ENCODE assay signal across 9 cellular contexts in genomic region chr17:66691644-66692500, GRCh38.
DNase-seq lines count a peak whose midpoint lies in the region; ATAC-seq and TF ChIP-seq lines count a peak whose summit lies in the region.
"Had no signal": no experiment of that assay in that cellular context is flagged by ENCODE, and none has a peak within 500 bp of the region (broad histone marks: within the 10 kb centered on the region; RNA-seq: fewer than 3 reads in every experiment).

No MANE protein-coding gene starts in this region.

- H3K27ac Mint-ChIP-seq in GM23338 = peak overlapping the region; percentile 18
- H3K27ac Mint-ChIP-seq in activated T-helper 1 cell treated with anti-CD3 and anti-CD28 coated beads, Interleukin-12 subunit alpha, Interleukin-12 subunit beta, Interleukin-2, Interleukin-4 antibody, amounts not matched to agents 30 ng/mL and 10 ng/mL and 1 ng/mL, durations not matched to agents 14 hours and 24 hours and 36 hours = peak overlapping the region; percentile 89

- H3K27ac ChIP-seq in 22Rv1 (peak overlapping the region; percentile 66), GM23338 (ENCODE audit: low read depth) (0 out of 2 replicates have a peak overlapping the region, but pooled peaks have one; percentile 19)

- H3K4me3 ChIP-seq in GM23338 = no peak overlapping the region

- H3F3A ChIP-seq in GM23338 (replicated peaks; ENCODE audit: low read depth) = no peaks in the 10 kb centered on the region

- TF ChIP-seq CTCF in 22Rv1 (IDR thresholded peaks at IDR 0.05) (no peak), GM23338 (conservative IDR thresholded peaks at IDR 0.05; ENCODE audit: low read depth in 2 of 2) (no peak)

- no peak overlapping the region for H3K4me3 Mint-ChIP-seq in GM23338
- H3K4me3 Mint-ChIP-seq in activated T-helper 1 cell treated with anti-CD3 and anti-CD28 coated beads, Interleukin-12 subunit alpha, Interleukin-12 subunit beta, Interleukin-2, Interleukin-4 antibody, amounts not matched to agents 30 ng/mL and 10 ng/mL and 1 ng/mL, durations not matched to agents 14 hours and 24 hours and 36 hours = peak overlapping the region; percentile 63

- no peak overlapping the region for H2AFZ ChIP-seq in GM23338

- peak overlapping the region; percentile 55; the same call in 1 of the 2 replicates for H3K4me2 ChIP-seq in GM23338

- no peaks in the 10 kb centered on the region for H4K20me1 ChIP-seq in GM23338 (replicated peaks; ENCODE audit: insufficient read depth)

- ATAC-seq in GM23338 (peak; percentile 34; the same call in 2 of the 3 replicates), left colon (peak; percentile 69), GM18870 (IDR thresholded peaks at IDR 0.05; ENCODE audit: unreplicated experiment) (no peak), HG02970 (IDR thresholded peaks at IDR 0.05; ENCODE audit: low FRiP score, unreplicated experiment) (no peak)

- H3K79me2 ChIP-seq in GM23338 (replicated peaks; ENCODE audit: insufficient read depth) = no peaks in the 10 kb centered on the region

- H3K36me3 ChIP-seq in GM23338 (ENCODE audit: insufficient read depth) = no peaks in the 10 kb centered on the region

- 0 out of 3 replicates have a peak, but pooled peaks cover under 1% of the 10 kb centered on the region for H3K36me3 Mint-ChIP-seq in GM23338 (ENCODE audit: low read depth)
- H3K36me3 Mint-ChIP-seq in activated T-helper 1 cell treated with anti-CD3 and anti-CD28 coated beads, Interleukin-12 subunit alpha, Interleukin-12 subunit beta, Interleukin-2, Interleukin-4 antibody, amounts not matched to agents 30 ng/mL and 10 ng/mL and 1 ng/mL, durations not matched to agents 14 hours and 24 hours and 36 hours (ENCODE audit: low read depth) = peaks cover 77% of the 10 kb centered on the region

- no peaks in the 10 kb centered on the region for H3K9me3 Mint-ChIP-seq in GM23338
- H3K9me3 Mint-ChIP-seq in activated T-helper 1 cell treated with anti-CD3 and anti-CD28 coated beads, Interleukin-12 subunit alpha, Interleukin-12 subunit beta, Interleukin-2, Interleukin-4 antibody, amounts not matched to agents 30 ng/mL and 10 ng/mL and 1 ng/mL, durations not matched to agents 14 hours and 24 hours and 36 hours = peaks cover 2% of the 10 kb centered on the region

- no peaks in the 10 kb centered on the region for H3K27me3 ChIP-seq in GM23338 (ENCODE audit: insufficient read depth)

- DNase-seq in GM23338 (ENCODE audit: low spot score) (no peak), left colon (peak in 1 of 2 donors; percentile 42), NCI-H1694 treated with DMSO at 0.1 percent for 48 hours (lab: John Stamatoyannopoulos, UW) (no peak)
- no peak for DNase-seq in activated T-helper 1 cell treated with anti-CD3 and anti-CD28 coated beads, Interleukin-12 subunit alpha, Interleukin-12 subunit beta, Interleukin-2, Interleukin-4 antibody, amounts not matched to agents 30 ng/mL and 10 ng/mL and 1 ng/mL, durations not matched to agents 14 hours and 24 hours and 36 hours (ENCODE audit: low spot score)
- no peak for DNase-seq in activated CD4-positive, alpha-beta T cell treated with anti-CD3 and anti-CD28 coated beads for 48 hours
- DNase-seq: GF-D8 had no signal

- intact Hi-C loops in activated T-helper 1 cell treated with anti-CD3 and anti-CD28 coated beads, Interleukin-12 subunit alpha, Interleukin-12 subunit beta, Interleukin-2, Interleukin-4 antibody, amounts not matched to agents 30 ng/mL and 10 ng/mL and 1 ng/mL, durations not matched to agents 14 hours and 24 hours and 36 hours (cut with micrococcal nuclease) = no loop called here
- intact Hi-C loops in left colon (cut with DNase I, micrococcal nuclease) = no loop called here

- H3K4me1 Mint-ChIP-seq in GM23338 = peaks cover 18% of the 10 kb centered on the region
- peaks cover 45% of the 10 kb centered on the region for H3K4me1 Mint-ChIP-seq in activated T-helper 1 cell treated with anti-CD3 and anti-CD28 coated beads, Interleukin-12 subunit alpha, Interleukin-12 subunit beta, Interleukin-2, Interleukin-4 antibody, amounts not matched to agents 30 ng/mL and 10 ng/mL and 1 ng/mL, durations not matched to agents 14 hours and 24 hours and 36 hours (ENCODE audit: low read depth)

- H3K9me2 ChIP-seq in GM23338 (ENCODE audit: insufficient read depth) = 0 out of 2 replicates have a peak, but pooled peaks cover under 1% of the 10 kb centered on the region

- peaks cover 16% of the 10 kb centered on the region for H3K4me1 ChIP-seq in GM23338 (ENCODE audit: insufficient read depth)

- no peaks in the 10 kb centered on the region for H3K27me3 Mint-ChIP-seq in GM23338 (ENCODE audit: insufficient read depth, low read depth, poor library complexity)
- H3K27me3 Mint-ChIP-seq in activated T-helper 1 cell treated with anti-CD3 and anti-CD28 coated beads, Interleukin-12 subunit alpha, Interleukin-12 subunit beta, Interleukin-2, Interleukin-4 antibody, amounts not matched to agents 30 ng/mL and 10 ng/mL and 1 ng/mL, durations not matched to agents 14 hours and 24 hours and 36 hours (ENCODE audit: insufficient read depth) = no peaks in the 10 kb centered on the region

TF ChIP-seq in GM23338, 12 proteins besides CTCF, POLR2A, EP300 and RAD21 (continues in another document):
- TF ChIP-seq EZH2 (IDR thresholded peaks at IDR 0.05; ENCODE audit: low read depth, unreplicated experiment) (no peak), ZNF331 (CRISPR knock-in tag; IDR thresholded peaks at IDR 0.05; ENCODE audit: low read depth) (no peak), ZNF114 (CRISPR knock-in tag; IDR thresholded peaks at IDR 0.05) (no peak), JUNB (IDR thresholded peaks at IDR 0.05; ENCODE audit: unreplicated experiment) (no peak), CREB1 (CRISPR knock-in tag; IDR thresholded peaks at IDR 0.05; ENCODE audit: low read depth) (no peak), ZNF462 (CRISPR knock-in tag; IDR thresholded peaks at IDR 0.05) (no peak), ETS1 (IDR thresholded peaks at IDR 0.05) (no peak)

Comparison
In these comparisons a context has a peak if more than half of its experiments do, and no peak if none do; other contexts are left out.
1. ATAC-seq: peak in GM23338 (single experiment) and left colon (single experiment); none in GM18870 (single experiment) and HG02970 (single experiment).